20 cellular contexts compared by ENCODE assay signal in the genomic region with DNA sequence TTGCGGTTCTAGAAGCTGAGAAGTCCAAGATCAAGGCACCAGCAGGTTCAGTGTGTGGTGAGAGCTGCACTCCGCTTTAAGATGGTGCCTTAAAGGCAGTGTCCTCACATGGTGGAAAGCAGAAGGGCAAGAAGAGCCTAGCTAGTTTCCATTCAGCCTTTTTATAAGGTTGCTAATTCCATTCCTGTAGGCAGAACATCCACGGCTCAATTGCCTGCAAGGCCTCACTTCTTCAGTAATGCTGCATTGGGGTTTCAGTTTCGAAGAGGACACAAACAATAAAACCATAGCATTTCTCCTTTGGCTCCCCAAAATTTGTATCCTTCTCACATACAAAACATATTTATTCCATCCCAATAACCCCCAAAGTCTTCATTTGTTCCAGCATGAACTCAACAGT.
DNase-seq lines count a peak whose midpoint lies in the region; ATAC-seq, FAIRE-seq and TF ChIP-seq lines count a peak whose summit lies in the region.
"Had no signal": no experiment of that assay in that cellular context is flagged by ENCODE, and none has a peak within 500 bp of the region (broad histone marks: within the 10 kb centered on the region; RNA-seq: fewer than 3 reads in every experiment).

No MANE protein-coding gene starts in this region.

- peak; percentile 60 for FAIRE-seq in GM12892 (lab: Jason Lieb, UNC)
- FAIRE-seq: A204.1, D721Med, G401.6, GM12878 had no signal

- H3K9me3 ChIP-seq in neuronal stem cell (replicated peaks in 1 of 2; ENCODE audit: control insufficient read depth in 2 of 2, insufficient read depth in 1 of 2, low read depth in 1 of 2, low read length in 2 of 2) (no peaks in the 10 kb centered on the region), A673 (ENCODE audit: low read depth, low read length, poor library complexity, severe bottlenecking) (no peaks in the 10 kb centered on the region), sigmoid colon (peaks cover 0 to 6% (median 0%) of the 10 kb centered on the region in 4 donors)
- H3K9me3 ChIP-seq: BLaER1 treated with 17β-estradiol and CSF1 and Interleukin-3, amounts not matched to agents 10 nM and 100 nM; Caco-2 had no signal

- no peak overlapping the region for H3K4me3 ChIP-seq in neuronal stem cell (ENCODE audit: low read length in 2 of 2)
- H3K4me3 ChIP-seq in A673 (ENCODE audit: low read depth, low read length, poor library complexity, severe bottlenecking), result no peak overlapping the region
- no peak overlapping the region for H3K4me3 ChIP-seq in sigmoid colon
- H3K4me3 ChIP-seq: BLaER1 treated with 17β-estradiol and CSF1 and Interleukin-3, amounts not matched to agents 10 nM and 100 nM; GM12878 had no signal

- H3K27ac ChIP-seq in neuronal stem cell (replicated peaks; ENCODE audit: low read length) (no peak overlapping the region), A673 (ENCODE audit: low read depth, low read length, poor library complexity, severe bottlenecking) (no peak overlapping the region), sigmoid colon (no peak overlapping the region)
- H3K27ac ChIP-seq: BLaER1 treated with 17β-estradiol and CSF1 and Interleukin-3, amounts not matched to agents 10 nM and 100 nM; C4-2B had no signal

- no peak overlapping the region for H4K8ac ChIP-seq in neuronal stem cell (ENCODE audit: low read depth, low read length)

- POLR2A ChIA-PET in A673 (lab: Charles Lee; ENCODE audit: low non-redundant PET), result no interaction called here

- no peak overlapping the region for H3K4ac ChIP-seq in neuronal stem cell (ENCODE audit: low read length)

- no peak overlapping the region for H3K9ac ChIP-seq in neuronal stem cell (ENCODE audit: low read depth, low read length, poor library complexity)
- H3K9ac ChIP-seq: BLaER1 treated with 17β-estradiol and CSF1 and Interleukin-3, amounts not matched to agents 10 nM and 100 nM had no signal

- H3K4me2 ChIP-seq in neuronal stem cell (ENCODE audit: insufficient read depth, low read length, poor library complexity, severe bottlenecking), result no peak overlapping the region
- H3K4me2 ChIP-seq: BLaER1 treated with 17β-estradiol and CSF1 and Interleukin-3, amounts not matched to agents 10 nM and 100 nM had no signal

- DNase-seq in GM12892 (ENCODE audit: insufficient read length), result no peak
- DNase-seq in neuronal stem cell (ENCODE audit: low spot score), result no peak
- no peak for DNase-seq in A673 (ENCODE audit: low spot score)
- DNase-seq in NCI-H2171 treated with DMSO at 0.1 percent for 48 hours (lab: John Stamatoyannopoulos, UW), result no peak
- no peak for DNase-seq in sigmoid colon
- DNase-seq: 8988T; AML-193; Caco-2; Calu3; CD4-positive, alpha-beta T cell; CD8-positive, alpha-beta T cell; DMS79 treated with DMSO at 0.1 percent for 48 hours; GF-D8 had no signal

- H3K4me1 ChIP-seq in neuronal stem cell (ENCODE audit: control insufficient read depth in 2 of 2, insufficient read depth in 1 of 2, low read depth in 1 of 2, low read length in 2 of 2), result peaks cover 0 to 4% of the 10 kb centered on the region in 2 donors
- H3K4me1 ChIP-seq in A673 (ENCODE audit: insufficient read depth, low read length, poor library complexity, severe bottlenecking), result no peaks in the 10 kb centered on the region
- H3K4me1 ChIP-seq in sigmoid colon, result peaks cover 0 to 9% (median 0%) of the 10 kb centered on the region in 4 donors
- H3K4me1 ChIP-seq: BLaER1 treated with 17β-estradiol and CSF1 and Interleukin-3, amounts not matched to agents 10 nM and 100 nM; Caco-2 had no signal

- peak; percentile 45 for ATAC-seq in GM19351 (IDR thresholded peaks at IDR 0.05; ENCODE audit: unreplicated experiment)
- ATAC-seq: CD8-positive, alpha-beta T cell; GM12878 had no signal

- H3K79me1 ChIP-seq in neuronal stem cell (ENCODE audit: low read depth, low read length), result peaks cover 2% of the 10 kb centered on the region

- no peak overlapping the region for H2BK15ac ChIP-seq in neuronal stem cell (ENCODE audit: low read length)

- H2BK120ac ChIP-seq in neuronal stem cell (ENCODE audit: low read depth, low read length), result no peak overlapping the region

- no peak overlapping the region for H2BK12ac ChIP-seq in neuronal stem cell (ENCODE audit: low read length)

- TF ChIP-seq POLR2A in GM12892 (IDR thresholded peaks at IDR 0.05; ENCODE audit: low read depth, low read length) (no peak), sigmoid colon (IDR thresholded peaks at IDR 0.05) (no peak)

- TF ChIP-seq EP300 in sigmoid colon (IDR thresholded peaks at IDR 0.05), result no peak

- no peak overlapping the region for H3K14ac ChIP-seq in neuronal stem cell (ENCODE audit: low read length)

- H4K91ac ChIP-seq in neuronal stem cell (ENCODE audit: low read depth, low read length, poor library complexity), result no peak overlapping the region

- H3K27me3 ChIP-seq in neuronal stem cell (ENCODE audit: control insufficient read depth in 3 of 3, insufficient read depth in 3 of 3, low read depth in 1 of 3, low read length in 3 of 3) (no peaks in the 10 kb centered on the region), A673 (replicated peaks; ENCODE audit: insufficient read depth, low read depth, low read length, poor library complexity) (no peaks in the 10 kb centered on the region), sigmoid colon (no peaks in the 10 kb centered on the region)
- H3K27me3 ChIP-seq: BLaER1 treated with 17β-estradiol and CSF1 and Interleukin-3, amounts not matched to agents 10 nM and 100 nM had no signal

- H2AFZ ChIP-seq in neuronal stem cell (ENCODE audit: low read length), result peak overlapping the region; percentile 34

- no TSS peak for BruUV-seq in A673 (replicated peaks; lab: Mats Ljungman, UMichigan)

- H3K36me3 ChIP-seq in neuronal stem cell (replicated peaks in 1 of 2; ENCODE audit: control insufficient read depth in 2 of 2, insufficient read depth in 2 of 2, low read length in 2 of 2), result no peaks in the 10 kb centered on the region
- H3K36me3 ChIP-seq in A673 (ENCODE audit: insufficient read depth, low read length, poor library complexity, severe bottlenecking), result no peaks in the 10 kb centered on the region
- H3K36me3 ChIP-seq in sigmoid colon, result no peaks in the 10 kb centered on the region
- H3K36me3 ChIP-seq: BLaER1 treated with 17β-estradiol and CSF1 and Interleukin-3, amounts not matched to agents 10 nM and 100 nM had no signal

- H3K18ac ChIP-seq in neuronal stem cell (ENCODE audit: low read length), result no peak overlapping the region

- intact Hi-C loops in A673 (cut with micrococcal nuclease; ENCODE audit: unreplicated experiment) (no loop called here), sigmoid colon (cut with DNase I) (no loop called here)

- CTCF ChIA-PET in A673 (lab: Charles Lee), result no interaction called here

- no peak overlapping the region for H3K23ac ChIP-seq in neuronal stem cell (ENCODE audit: low read depth, low read length, poor library complexity)

- WGBS in neuronal stem cell (ENCODE audit: extremely low coverage in 2 of 2, insufficient read length in 2 of 2, insufficient replicate concordance in 1 of 2), 2 donors, result no CpG with 5 or more reads among the region's 4 CpGs
- 89 to 91% methylated on average over 4 of the region's 4 CpGs for WGBS in sigmoid colon, 2 donors

- no peak overlapping the region for H2AK5ac ChIP-seq in neuronal stem cell (ENCODE audit: low read depth, low read length)

- TF ChIP-seq CTCF in A673 (conservative IDR thresholded peaks at IDR 0.05; ENCODE audit: low read depth, low read length), result no peak
- TF ChIP-seq CTCF in sigmoid colon (IDR thresholded peaks at IDR 0.05), result no peak

- no peak overlapping the region for H2BK5ac ChIP-seq in neuronal stem cell (ENCODE audit: low read length)
